Comparison of ENCODE assay signal across 1 cellular context in the genomic region with DNA sequence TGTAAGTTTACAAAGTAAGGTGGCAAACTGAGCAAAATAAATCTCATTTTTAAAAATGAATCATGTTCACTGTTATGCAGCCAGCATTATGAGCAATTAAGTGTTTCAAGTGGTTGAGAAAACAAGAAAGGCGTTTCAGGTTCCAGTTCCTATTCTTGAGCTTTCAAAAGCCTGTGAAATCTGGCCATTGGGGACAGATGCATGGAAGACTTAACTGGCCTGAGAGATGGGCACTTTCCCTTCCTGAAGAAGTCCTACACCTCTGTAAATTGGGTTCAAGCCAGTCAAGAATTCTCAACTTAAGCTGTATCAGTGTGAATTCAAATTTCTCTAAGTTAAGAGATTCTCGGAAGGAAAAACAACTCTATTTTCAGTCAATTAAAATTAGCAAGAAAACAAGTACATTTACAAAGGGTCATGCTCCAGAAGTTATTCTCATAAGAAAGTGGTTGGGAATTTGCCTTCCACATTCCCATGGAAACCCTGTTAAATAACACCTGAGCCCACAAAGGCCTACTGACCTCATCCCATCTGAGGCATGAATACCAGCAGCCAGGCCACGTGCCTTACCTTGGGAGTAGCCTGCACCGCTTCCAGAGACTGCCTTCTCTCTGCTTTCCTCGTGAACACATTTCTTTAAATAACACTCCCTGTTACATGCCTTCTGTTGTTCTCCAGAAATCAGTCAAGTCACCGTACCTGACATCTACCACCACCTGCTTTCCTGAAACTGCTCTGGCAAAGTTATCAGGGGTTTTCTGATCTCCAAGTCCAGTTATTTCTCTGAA.
TF ChIP-seq lines count a peak whose summit lies in the region.

No MANE protein-coding gene starts in this region.

TF ChIP-seq in GM12878, 131 proteins besides CTCF, POLR2A, EP300 and RAD21 (continued from another document):
- TF ChIP-seq, protein P1, sequence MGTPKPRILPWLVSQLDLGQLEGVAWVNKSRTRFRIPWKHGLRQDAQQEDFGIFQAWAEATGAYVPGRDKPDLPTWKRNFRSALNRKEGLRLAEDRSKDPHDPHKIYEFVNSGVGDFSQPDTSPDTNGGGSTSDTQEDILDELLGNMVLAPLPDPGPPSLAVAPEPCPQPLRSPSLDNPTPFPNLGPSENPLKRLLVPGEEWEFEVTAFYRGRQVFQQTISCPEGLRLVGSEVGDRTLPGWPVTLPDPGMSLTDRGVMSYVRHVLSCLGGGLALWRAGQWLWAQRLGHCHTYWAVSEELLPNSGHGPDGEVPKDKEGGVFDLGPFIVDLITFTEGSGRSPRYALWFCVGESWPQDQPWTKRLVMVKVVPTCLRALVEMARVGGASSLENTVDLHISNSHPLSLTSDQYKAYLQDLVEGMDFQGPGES (IDR thresholded peaks at IDR 0.05) = no peak
- TF ChIP-seq SMC3 (IDR thresholded peaks at IDR 0.05; ENCODE audit: borderline replicate concordance, low read length) (peak; percentile 17; the same call in 1 of the 2 replicates), ETV6 (conservative IDR thresholded peaks at IDR 0.05 in 1 of 2, IDR thresholded peaks at IDR 0.05 in 1 of 2; ENCODE audit: borderline replicate concordance in 1 of 2, low read depth in 1 of 2) (peak in 1 of 2 experiments; percentile 55; a peak in 1 of 4 replicates), BACH1 (IDR thresholded peaks at IDR 0.05; ENCODE audit: borderline replicate concordance) (no peak; the same call in 1 of the 2 replicates)
- TF ChIP-seq, protein P2, sequence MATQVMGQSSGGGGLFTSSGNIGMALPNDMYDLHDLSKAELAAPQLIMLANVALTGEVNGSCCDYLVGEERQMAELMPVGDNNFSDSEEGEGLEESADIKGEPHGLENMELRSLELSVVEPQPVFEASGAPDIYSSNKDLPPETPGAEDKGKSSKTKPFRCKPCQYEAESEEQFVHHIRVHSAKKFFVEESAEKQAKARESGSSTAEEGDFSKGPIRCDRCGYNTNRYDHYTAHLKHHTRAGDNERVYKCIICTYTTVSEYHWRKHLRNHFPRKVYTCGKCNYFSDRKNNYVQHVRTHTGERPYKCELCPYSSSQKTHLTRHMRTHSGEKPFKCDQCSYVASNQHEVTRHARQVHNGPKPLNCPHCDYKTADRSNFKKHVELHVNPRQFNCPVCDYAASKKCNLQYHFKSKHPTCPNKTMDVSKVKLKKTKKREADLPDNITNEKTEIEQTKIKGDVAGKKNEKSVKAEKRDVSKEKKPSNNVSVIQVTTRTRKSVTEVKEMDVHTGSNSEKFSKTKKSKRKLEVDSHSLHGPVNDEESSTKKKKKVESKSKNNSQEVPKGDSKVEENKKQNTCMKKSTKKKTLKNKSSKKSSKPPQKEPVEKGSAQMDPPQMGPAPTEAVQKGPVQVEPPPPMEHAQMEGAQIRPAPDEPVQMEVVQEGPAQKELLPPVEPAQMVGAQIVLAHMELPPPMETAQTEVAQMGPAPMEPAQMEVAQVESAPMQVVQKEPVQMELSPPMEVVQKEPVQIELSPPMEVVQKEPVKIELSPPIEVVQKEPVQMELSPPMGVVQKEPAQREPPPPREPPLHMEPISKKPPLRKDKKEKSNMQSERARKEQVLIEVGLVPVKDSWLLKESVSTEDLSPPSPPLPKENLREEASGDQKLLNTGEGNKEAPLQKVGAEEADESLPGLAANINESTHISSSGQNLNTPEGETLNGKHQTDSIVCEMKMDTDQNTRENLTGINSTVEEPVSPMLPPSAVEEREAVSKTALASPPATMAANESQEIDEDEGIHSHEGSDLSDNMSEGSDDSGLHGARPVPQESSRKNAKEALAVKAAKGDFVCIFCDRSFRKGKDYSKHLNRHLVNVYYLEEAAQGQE (IDR thresholded peaks at IDR 0.05; ENCODE audit: low read depth, low read length) = no peak
